In the genomic region with DNA sequence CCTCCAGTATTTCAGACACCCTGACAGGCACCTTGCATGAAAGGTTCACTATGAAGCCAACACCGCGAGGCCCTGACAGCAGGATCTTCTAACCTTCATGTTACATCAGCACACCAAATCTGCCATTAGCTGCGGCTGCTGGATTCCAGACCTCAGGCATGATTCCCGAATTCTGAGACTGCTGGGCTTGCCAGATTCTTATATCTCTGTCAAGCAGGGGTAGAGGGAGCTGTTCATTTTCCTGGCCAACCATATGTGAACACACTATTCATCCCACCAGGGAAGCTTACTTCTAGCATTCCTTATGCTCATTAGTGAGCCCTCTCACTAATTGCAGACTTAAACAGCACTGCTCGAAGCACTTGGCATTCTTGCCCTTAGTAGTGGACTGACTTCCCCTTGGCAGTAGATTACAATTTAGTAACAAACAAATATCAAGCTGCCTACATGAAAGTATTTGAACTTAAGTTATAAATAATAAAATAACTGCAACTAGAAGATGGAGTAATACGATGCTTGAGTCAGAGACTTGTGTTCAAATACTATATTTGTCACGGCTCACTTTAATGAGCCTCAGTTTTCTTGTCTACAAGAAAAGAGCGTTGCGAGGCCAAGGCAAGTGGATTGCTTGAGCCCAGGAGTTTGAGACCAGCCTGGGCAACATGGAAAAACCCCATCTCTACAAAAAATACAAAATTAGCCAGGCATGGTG, we compare ENCODE assay signal across 14 cellular contexts. TPM values are rescaled to one million over a fixed set of nuclear protein-coding genes. Genes with fewer than 3 reads are reported as not detected.
DNase-seq lines count a peak whose midpoint lies in the region; ATAC-seq and TF ChIP-seq lines count a peak whose summit lies in the region.
"Had no signal": no experiment of that assay in that cellular context is flagged by ENCODE, and none has a peak within 500 bp of the region (broad histone marks: within the 10 kb centered on the region; RNA-seq: fewer than 3 reads in every experiment).

No MANE protein-coding gene starts in this region.

- H3K4me1 Mint-ChIP-seq in H9 (no peaks in the 10 kb centered on the region), endodermal cell (no peaks in the 10 kb centered on the region)

- H3K23me2 ChIP-seq in H9 (ENCODE audit: insufficient read length, low read depth, low read length, poor library complexity, severe bottlenecking), result no peaks in the 10 kb centered on the region

- no peak overlapping the region for H3K14ac ChIP-seq in H9 (ENCODE audit: insufficient read depth, low read length)

- H3K79me1 ChIP-seq in H9 (ENCODE audit: insufficient read depth, low read depth, low read length, poor library complexity, severe bottlenecking), result no peaks in the 10 kb centered on the region

- H2BK15ac ChIP-seq in H9 (ENCODE audit: low read depth, low read length), result no peak overlapping the region

- no peak overlapping the region for H3K18ac ChIP-seq in H9 (ENCODE audit: insufficient read length, low read depth, low read length)

- H3K36me3 Mint-ChIP-seq in H9 (ENCODE audit: insufficient read depth in 1 of 3, low read depth in 3 of 3) (peaks cover 0 to 13% (median 0%) of the 10 kb centered on the region in 3 experiments; a peak in 2 of 7 replicates), endodermal cell (ENCODE audit: low read depth) (peaks cover 2% of the 10 kb centered on the region)
- H3K36me3 Mint-ChIP-seq: CD4-positive, CD25-positive, alpha-beta regulatory T cell had no signal

- no peak overlapping the region for H4K91ac ChIP-seq in H9 (ENCODE audit: insufficient read length, low read depth, low read length)

- H2BK12ac ChIP-seq in H9 (ENCODE audit: insufficient read length, low read depth, low read length), result no peak overlapping the region

- H3K36me3 ChIP-seq in endodermal cell (ENCODE audit: control insufficient read depth, insufficient read depth, low read length) (no peaks in the 10 kb centered on the region), left lung (peaks cover 0 to 16% of the 10 kb centered on the region in 2 donors), testis (ENCODE audit: low read depth, missing control alignments) (no peaks in the 10 kb centered on the region)

- H3K4me2 ChIP-seq in H9 (ENCODE audit: insufficient read depth, insufficient read length, low read length), result no peak overlapping the region

- H3K4me3 Mint-ChIP-seq in H9 (no peak overlapping the region), endodermal cell (no peak overlapping the region)
- H3K4me3 Mint-ChIP-seq: CD4-positive, CD25-positive, alpha-beta regulatory T cell; T-helper 17 cell had no signal

- H3K56ac ChIP-seq in H9 (ENCODE audit: insufficient read length, low read depth, low read length), result no peak overlapping the region

- WGBS in H9 (ENCODE audit: extremely low coverage, insufficient read length, low lambda C conversion rate), result no CpG with 5 or more reads among the region's 9 CpGs
- 91 to 98% methylated on average over 6 to 9 of the region's 9 CpGs for WGBS in endodermal cell (ENCODE audit: insufficient coverage in 1 of 2, insufficient read length in 1 of 2), 2 experiments
- 54 to 62% methylated on average over 9 of the region's 9 CpGs for WGBS in testis, 2 donors

- H3K9ac ChIP-seq in H9 (ENCODE audit: extremely low read depth, insufficient read length, low read length) (no peak overlapping the region), endodermal cell (ENCODE audit: extremely low read depth, low read length, poor library complexity, severe bottlenecking) (no peak overlapping the region)

- H2AK5ac ChIP-seq in H9 (ENCODE audit: insufficient read length, low read length), result no peak overlapping the region

- TF ChIP-seq POLR2A in testis (IDR thresholded peaks at IDR 0.05), result no peak

- no peak overlapping the region for H2BK5ac ChIP-seq in H9 (ENCODE audit: insufficient read length, low read length)

- peak; percentile 32 for ATAC-seq in left lung
- no peak for ATAC-seq in HG03457 (IDR thresholded peaks at IDR 0.05; ENCODE audit: unreplicated experiment)
- ATAC-seq in HG02571 (IDR thresholded peaks at IDR 0.05; ENCODE audit: unreplicated experiment), result no peak
- ATAC-seq: T-helper 17 cell had no signal

- TF ChIP-seq CTCF in H9 (conservative IDR thresholded peaks at IDR 0.05), result no peak
- no peak for TF ChIP-seq CTCF in endodermal cell (conservative IDR thresholded peaks at IDR 0.05)
- TF ChIP-seq CTCF in left lung (IDR thresholded peaks at IDR 0.05), result no peak
- no peak for TF ChIP-seq CTCF in testis (IDR thresholded peaks at IDR 0.05)

- H3K27ac Mint-ChIP-seq in H9 (peak overlapping the region in 2 of 3 experiments; percentile 14 to 86; a peak in 3 of 7 replicates), endodermal cell (peak overlapping the region; percentile 38)
- H3K27ac Mint-ChIP-seq: CD4-positive, CD25-positive, alpha-beta regulatory T cell; T-helper 17 cell had no signal

- no peak overlapping the region for H3K23ac ChIP-seq in H9 (ENCODE audit: insufficient read length, low read depth, low read length)

- H3K27me3 ChIP-seq in H9 (ENCODE audit: insufficient read depth, low read length), result no peaks in the 10 kb centered on the region
- no peaks in the 10 kb centered on the region for H3K27me3 ChIP-seq in endodermal cell (ENCODE audit: control insufficient read depth, insufficient read depth, low read length, poor library complexity, severe bottlenecking)
- no peaks in the 10 kb centered on the region for H3K27me3 ChIP-seq in left lung
- no peaks in the 10 kb centered on the region for H3K27me3 ChIP-seq in testis

- H4K20me1 ChIP-seq in H9 (ENCODE audit: control insufficient read depth, insufficient read depth, insufficient read length), result no peaks in the 10 kb centered on the region

- H2BK20ac ChIP-seq in H9 (ENCODE audit: low read depth, low read length, poor library complexity, severe bottlenecking), result no peak overlapping the region

- H3K4me3 ChIP-seq in endodermal cell (ENCODE audit: low read length) (no peak overlapping the region), left lung (no peak overlapping the region), testis (no peak overlapping the region)

- H2BK120ac ChIP-seq in H9 (ENCODE audit: low read depth, low read length, poor library complexity, severe bottlenecking), result no peak overlapping the region

- H3K79me2 ChIP-seq in H9 (ENCODE audit: insufficient read depth, low read length), result no peaks in the 10 kb centered on the region

- no peak overlapping the region for H3K4ac ChIP-seq in H9 (ENCODE audit: low read depth, low read length)

- H3K4me1 ChIP-seq in H9 (ENCODE audit: insufficient read depth, low read length) (no peaks in the 10 kb centered on the region), endodermal cell (ENCODE audit: control insufficient read depth, insufficient read depth, low read length) (no peaks in the 10 kb centered on the region), left lung (no peaks in the 10 kb centered on the region), testis (peaks cover 31% of the 10 kb centered on the region)

- H3K9me3 ChIP-seq in H9 (ENCODE audit: control insufficient read depth, low read depth, low read length), result no peaks in the 10 kb centered on the region
- no peaks in the 10 kb centered on the region for H3K9me3 ChIP-seq in endodermal cell (ENCODE audit: control insufficient read depth, low read length)
- no peaks in the 10 kb centered on the region for H3K9me3 ChIP-seq in left lung
- no peaks in the 10 kb centered on the region for H3K9me3 ChIP-seq in testis

- intact Hi-C loops in left lung (cut with DNase I) (no loop called here), testis (cut with DNase I; ENCODE audit: low total_unique reads) (no loop called here)

- no peak overlapping the region for H3K27ac ChIP-seq in H9 (ENCODE audit: insufficient read length, low read depth, low read length)
- H3K27ac ChIP-seq in endodermal cell (ENCODE audit: low read depth, low read length), result no peak overlapping the region
- H3K27ac ChIP-seq in left lung, result peak overlapping the region in 1 of 2 donors; percentile 53
- peak overlapping the region in 1 of 2 donors; percentile 89 for H3K27ac ChIP-seq in testis
- H3K27ac ChIP-seq: HL-60 had no signal

- H3K27me3 Mint-ChIP-seq in H9 (ENCODE audit: low read depth) (no peaks in the 10 kb centered on the region), endodermal cell (ENCODE audit: insufficient read depth) (no peaks in the 10 kb centered on the region)

- H2AFZ ChIP-seq in H9 (ENCODE audit: low read length), result no peak overlapping the region

- no peak overlapping the region for H3T11ph ChIP-seq in H9 (ENCODE audit: low read length)

- DNase-seq in H9, result no peak
- no peak for DNase-seq in endodermal cell
- DNase-seq in left lung, result no peak
- peak; percentile 32 for DNase-seq in testis
- DNase-seq in HuH-7.5 (ENCODE audit: low spot score), result no peak
- no peak for DNase-seq in COLO829 (ENCODE audit: low spot score)
- DNase-seq: activated gamma-delta T cell; CD4-positive, CD25-positive, alpha-beta regulatory T cell; foreskin melanocyte; OCI-M1; T-helper 17 cell had no signal

- H3K9me3 Mint-ChIP-seq in H9 (no peaks in the 10 kb centered on the region), endodermal cell (no peaks in the 10 kb centered on the region)
- H3K9me3 Mint-ChIP-seq: CD4-positive, CD25-positive, alpha-beta regulatory T cell had no signal

- H4K5ac ChIP-seq in H9 (ENCODE audit: insufficient read length, low read depth, low read length), result no peak overlapping the region

- H4K8ac ChIP-seq in H9 (replicated peaks; ENCODE audit: insufficient read length, low read depth, low read length), result no peak overlapping the region

RNA-seq across cellular contexts. Expression of a gene that starts 43.3 kb away (rescaled TPM):
- total RNA-seq in H9 (2021), result 28.2 and 28.5 TPM in 2 replicates
- total RNA-seq in endodermal cell, result 10 to 100 TPM; 12.7 to 18.3 TPM
- polyA plus RNA-seq in endodermal cell (2013, experiment 1 of 2), result 23.4 TPM
- polyA plus RNA-seq in endodermal cell (2013, experiment 2 of 2), result 22.2 TPM
- total RNA-seq in left lung, result 10 to 100 TPM; 55.4 to 77.4 TPM
- 10 to 100 TPM; 18.8 to 36.1 TPM for total RNA-seq in testis
- polyA plus RNA-seq in testis (ENCODE audit: insufficient read depth, low read depth, low replicate concordance), result 21.0 TPM
- polyA plus RNA-seq: CD4-positive, CD25-positive, alpha-beta regulatory T cell had no signal
